Comparison of ENCODE assay signal across 1 cellular context in genomic region chr21:41433566-41433965, GRCh38.
TF ChIP-seq lines count a peak whose summit lies in the region.

No MANE protein-coding gene starts in this region.

TF ChIP-seq in WTC11, 78 proteins besides CTCF, POLR2A, EP300 and RAD21 (continued from another document):
- TF ChIP-seq USF1 (CRISPR knock-in tag; IDR thresholded peaks at IDR 0.05) (no peak), CBFB (CRISPR knock-in tag; IDR thresholded peaks at IDR 0.05; ENCODE audit: low read depth) (no peak)
